Comparison of ENCODE assay signal across 8 cellular contexts in the genomic region with DNA sequence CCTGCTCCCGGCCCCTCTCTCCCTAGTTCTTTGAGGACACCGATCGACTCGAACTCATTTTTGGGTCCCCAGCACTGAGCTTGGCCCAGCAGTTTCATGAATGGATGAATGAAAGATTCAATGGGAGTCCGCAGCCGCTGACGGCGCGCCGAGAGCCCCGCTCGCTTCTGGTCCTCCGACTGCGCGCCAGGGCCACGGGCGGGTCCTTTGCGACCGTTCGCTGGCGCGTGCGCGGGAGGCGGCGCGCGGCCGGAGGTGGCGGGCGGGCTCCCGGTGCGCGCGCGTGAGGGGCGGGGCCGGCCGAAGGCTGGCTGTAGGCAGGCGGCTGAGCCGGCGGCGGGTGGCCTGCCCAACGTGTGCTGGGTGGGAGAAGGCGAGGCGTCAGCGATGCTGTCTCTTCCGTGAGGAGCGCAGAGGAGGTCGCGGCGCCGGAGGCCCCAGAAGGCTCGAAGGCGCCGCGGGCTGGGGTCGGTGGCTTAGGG. TPM values are rescaled to one million over a fixed set of nuclear protein-coding genes. Genes with fewer than 3 reads are reported as not detected.
A peak's percentile ranks its signal among the peaks of the same experiment; 100 is the strongest.
DNase-seq lines count a peak whose midpoint lies in the region; ATAC-seq and TF ChIP-seq lines count a peak whose summit lies in the region.

TSS of gene MAST2 (plus strand) at position 314 of the 482 bp plus-strand sequence. CDS start 284 bp downstream, outside the sequence.

- peaks cover 5% of the 10 kb centered on the region for H3K9me1 ChIP-seq in IMR-90 (ENCODE audit: insufficient read depth, low read length)

- peak within 1 kb of the TSS; percentile 87 for H4K91ac ChIP-seq in IMR-90 (ENCODE audit: insufficient read depth, low read depth, low read length)

- peak within 1 kb of the TSS; percentile 75 for H3K4ac ChIP-seq in IMR-90 (ENCODE audit: low read depth, low read length)

- peak; percentile 87 for ATAC-seq in GM21528 (IDR thresholded peaks at IDR 0.05; ENCODE audit: low FRiP score, unreplicated experiment)
- ATAC-seq in IMR-90 (ENCODE audit: low read depth), result peak; percentile 91

- CTCF ChIA-PET in IMR-90 (lab: Yijun Ruan, JAX), result interaction anchor here (0.6 kb wide), 1 partner anchor 13 kb away, joined by 3 read pairs; no protein-coding TSS in a partner anchor

- no TSS peak for BruUV-seq in IMR-90 (replicated peaks; lab: Mats Ljungman, UMichigan)

- intact Hi-C loops in IMR-90 (cut with micrococcal nuclease), result loop anchor here (2.0 to 5.0 kb wide), 3 partner anchors 36 to 117 kb away; partner anchors contain the start of genes GPBP1L1 and IPP

- in situ Hi-C loops in IMR-90 (cut with MboI; ENCODE audit: low sequenced_read_pairs), result no loop called here

- H3K9ac ChIP-seq in IMR-90 (ENCODE audit: low read depth, low read length), result peak within 1 kb of the TSS; percentile 81
- peak within 1 kb of the TSS; percentile 72 for H3K9ac ChIP-seq in mucosa of stomach (ENCODE audit: low read length)

- no peak for TF ChIP-seq RAD21 in IMR-90 (IDR thresholded peaks at IDR 0.05; ENCODE audit: low read length)

- dilution Hi-C loops in IMR-90 (cut with HindIII; ENCODE audit: low sequenced_read_pairs, unreplicated experiment), result no loop called here

- peak within 1 kb of the TSS; percentile 63; the same call in 1 of the 3 replicates for H2BK15ac ChIP-seq in IMR-90 (ENCODE audit: low read depth, low read length)

- peak within 1 kb of the TSS; percentile 58; the same call in 1 of the 2 replicates for H3K18ac ChIP-seq in IMR-90 (ENCODE audit: low read depth, low read length)

- peak; percentile 98 for DNase-seq in DMS 273 (lab: John Stamatoyannopoulos, UW; ENCODE audit: unreplicated experiment)
- DNase-seq in IMR-90, result peak; percentile 84
- peak; percentile 91 for DNase-seq in OCI-M1 (lab: John Stamatoyannopoulos, UW)
- DNase-seq in activated T-cell treated with anti-CD3 and anti-CD28 coated beads for 48 hours (ENCODE audit: low read depth), result peak; percentile 92
- DNase-seq in stimulated activated CD8-positive, alpha-beta memory T cell treated with anti-CD3 and anti-CD28 coated beads, Interleukin-4, amount 100 ng/mL, for 4 hours (ENCODE audit: low read depth in 2 of 2, low spot score in 1 of 2), result peak; percentile 53 to 70

- no peak for TF ChIP-seq POLR2A in IMR-90 (IDR thresholded peaks at IDR 0.05; ENCODE audit: low read depth, low read length)

- peak within 1 kb of the TSS; percentile 93 for H3K23ac ChIP-seq in IMR-90 (ENCODE audit: low read depth, low read length)

- H3K36me3 ChIP-seq in IMR-90 (ENCODE audit: control insufficient read depth, insufficient read depth, low read length), result peaks cover under 1% of the 10 kb centered on the region; the same call in 1 of the 2 replicates
- H3K36me3 ChIP-seq in esophagus (ENCODE audit: control insufficient read depth in 2 of 2, insufficient read depth in 2 of 2, low read length in 1 of 2), result no peaks in the 10 kb centered on the region
- no peaks in the 10 kb centered on the region for H3K36me3 ChIP-seq in mucosa of stomach (ENCODE audit: control insufficient read depth, insufficient read depth, low read length)

- H3K9me3 ChIP-seq in IMR-90 (ENCODE audit: control insufficient read depth, insufficient read depth, low read length) (no peaks in the 10 kb centered on the region), esophagus (ENCODE audit: control insufficient read depth in 2 of 2, insufficient read depth in 1 of 2, low read depth in 1 of 2, low read length in 1 of 2) (no peaks in the 10 kb centered on the region), mucosa of stomach (ENCODE audit: control insufficient read depth, low read length) (no peaks in the 10 kb centered on the region)

- TF ChIP-seq CTCF in IMR-90 (conservative IDR thresholded peaks at IDR 0.05; ENCODE audit: low read depth, low read length), result no peak

- POLR2A ChIA-PET in IMR-90 (lab: Charles Lee; ENCODE audit: unreplicated experiment), result interaction anchor here (0.6 to 1.1 kb wide), 2 partner anchors 14 to 51 kb away, joined by 3 to 10 read pairs; no protein-coding TSS in a partner anchor

- H3K56ac ChIP-seq in IMR-90 (ENCODE audit: extremely low read depth, insufficient read depth, low read length), result peak within 1 kb of the TSS; percentile 90

- H2BK20ac ChIP-seq in IMR-90 (ENCODE audit: low read depth, low read length), result peak within 1 kb of the TSS; percentile 58

- peak within 1 kb of the TSS; percentile 71 for H3K4me3 ChIP-seq in IMR-90 (ENCODE audit: insufficient read depth, low read depth, low read length)
- peak within 1 kb of the TSS; percentile 61 to 64 for H3K4me3 ChIP-seq in esophagus (ENCODE audit: low read depth in 1 of 2, low read length in 2 of 2)
- peak within 1 kb of the TSS; percentile 29 for H3K4me3 ChIP-seq in mucosa of stomach (ENCODE audit: low read length)

- peak within 1 kb of the TSS; percentile 92 for H3K14ac ChIP-seq in IMR-90 (replicated peaks; ENCODE audit: low read depth, low read length)

- H2AK9ac ChIP-seq in IMR-90 (replicated peaks; ENCODE audit: low read depth, low read length, poor library complexity), result peak within 1 kb of the TSS; percentile 95

- H3K79me1 ChIP-seq in IMR-90 (ENCODE audit: low read depth in 1 of 2, low read length in 2 of 2), result peaks cover 8 to 29% of the 10 kb centered on the region in 2 experiments

- H4K5ac ChIP-seq in IMR-90 (ENCODE audit: low read depth, low read length), result peak within 1 kb of the TSS; percentile 26; the same call in 1 of the 2 replicates

- peak within 1 kb of the TSS; percentile 78 for H2AK5ac ChIP-seq in IMR-90 (ENCODE audit: low read depth, low read length)

- H4K8ac ChIP-seq in IMR-90 (ENCODE audit: low read depth in 2 of 2, low read length in 2 of 2), result peak within 1 kb of the TSS; percentile 73 to 85

- H3K27me3 ChIP-seq in IMR-90 (ENCODE audit: control insufficient read depth, insufficient read depth, low read length) (no peaks in the 10 kb centered on the region), esophagus (ENCODE audit: control insufficient read depth in 1 of 2, insufficient read depth in 2 of 2, low read length in 2 of 2) (no peaks in the 10 kb centered on the region), mucosa of stomach (ENCODE audit: control insufficient read depth, insufficient read depth, low read length) (no peaks in the 10 kb centered on the region)

- H3K27ac ChIP-seq in IMR-90 (ENCODE audit: insufficient read depth, low read length) (peak within 1 kb of the TSS; percentile 87), esophagus (ENCODE audit: low read depth in 2 of 2, low read length in 1 of 2) (peak within 1 kb of the TSS; percentile 79 to 84)

- peak within 1 kb of the TSS; percentile 87 for H2AFZ ChIP-seq in IMR-90 (replicated peaks; ENCODE audit: low read length, poor library complexity)

- H4K20me1 ChIP-seq in IMR-90 (ENCODE audit: insufficient read depth, low read length), result peaks cover 10% of the 10 kb centered on the region

- H3K4me1 ChIP-seq in IMR-90 (ENCODE audit: control insufficient read depth, insufficient read depth, low read length), result peaks cover 5% of the 10 kb centered on the region
- H3K4me1 ChIP-seq in esophagus (ENCODE audit: control insufficient read depth in 2 of 2, insufficient read depth in 2 of 2, low read length in 1 of 2), result no peaks in the 10 kb centered on the region
- peaks cover 10% of the 10 kb centered on the region for H3K4me1 ChIP-seq in mucosa of stomach (ENCODE audit: control insufficient read depth, insufficient read depth, low read length)

- WGBS in IMR-90 (ENCODE audit: extremely low coverage in 2 of 2, insufficient read length in 1 of 2), 2 experiments, result 0% methylated on average over 33 of the region's 58 CpGs; no CpG with 5 or more reads in 1 of the 2 experiments
- WGBS in esophagus, 2 donors, result 0% methylated on average over 53 to 57 of the region's 58 CpGs

- peak within 1 kb of the TSS; percentile 84 for H2BK5ac ChIP-seq in IMR-90 (ENCODE audit: low read depth, low read length, poor library complexity, severe bottlenecking)

- peak within 1 kb of the TSS; percentile 54 for H2BK120ac ChIP-seq in IMR-90 (ENCODE audit: low read depth, low read length)

- peak within 1 kb of the TSS; percentile 97 for H3K4me2 ChIP-seq in IMR-90 (ENCODE audit: low read depth, low read length)

TF ChIP-seq in IMR-90, 13 proteins besides CTCF, POLR2A, EP300 and RAD21:
- TF ChIP-seq MAZ (IDR thresholded peaks at IDR 0.05; ENCODE audit: borderline replicate concordance, low read depth, low read length), result peak; percentile 79; the same call in 1 of the 2 replicates
- peak; percentile 82 for TF ChIP-seq MXI1 (IDR thresholded peaks at IDR 0.05; ENCODE audit: borderline replicate concordance, low read depth, low read length)
- TF ChIP-seq RFX5 (IDR thresholded peaks at IDR 0.05; ENCODE audit: low read depth, low read length), result no peak
- peak; percentile 42 for TF ChIP-seq BHLHE40 (IDR thresholded peaks at IDR 0.05; ENCODE audit: low read depth, low read length)

RNA-seq across cellular contexts. Expression of gene MAST2, which starts in this region (rescaled TPM):
- total RNA-seq in IMR-90 (2012; rRNA removed), result 12.5 and 14.2 TPM in 2 replicates
- polyA plus RNA-seq in IMR-90 (2012; rRNA removed) (41.0 and 44.0 TPM in 2 replicates), esophagus (10 to 100 TPM; 10.8 to 17.4 TPM)
- 14.5 and 18.4 TPM in 2 replicates for polyA plus RNA-seq in IMR-90 (2012; cell fraction: cytosol; rRNA removed)
- polyA plus RNA-seq in IMR-90 (2012; cell fraction: nucleus; rRNA removed; ENCODE audit: low replicate concordance), result 287 and 303 TPM in 2 replicates

Comparison
In these comparisons a context has a peak if more than half of its experiments do, and no peak if none do; other contexts are left out.
1. Peak in every context shown above with its lines: DNase-seq, ATAC-seq, H3K4me3 ChIP-seq and H3K27ac ChIP-seq.